8 cellular contexts compared by ENCODE assay signal in the genomic region with DNA sequence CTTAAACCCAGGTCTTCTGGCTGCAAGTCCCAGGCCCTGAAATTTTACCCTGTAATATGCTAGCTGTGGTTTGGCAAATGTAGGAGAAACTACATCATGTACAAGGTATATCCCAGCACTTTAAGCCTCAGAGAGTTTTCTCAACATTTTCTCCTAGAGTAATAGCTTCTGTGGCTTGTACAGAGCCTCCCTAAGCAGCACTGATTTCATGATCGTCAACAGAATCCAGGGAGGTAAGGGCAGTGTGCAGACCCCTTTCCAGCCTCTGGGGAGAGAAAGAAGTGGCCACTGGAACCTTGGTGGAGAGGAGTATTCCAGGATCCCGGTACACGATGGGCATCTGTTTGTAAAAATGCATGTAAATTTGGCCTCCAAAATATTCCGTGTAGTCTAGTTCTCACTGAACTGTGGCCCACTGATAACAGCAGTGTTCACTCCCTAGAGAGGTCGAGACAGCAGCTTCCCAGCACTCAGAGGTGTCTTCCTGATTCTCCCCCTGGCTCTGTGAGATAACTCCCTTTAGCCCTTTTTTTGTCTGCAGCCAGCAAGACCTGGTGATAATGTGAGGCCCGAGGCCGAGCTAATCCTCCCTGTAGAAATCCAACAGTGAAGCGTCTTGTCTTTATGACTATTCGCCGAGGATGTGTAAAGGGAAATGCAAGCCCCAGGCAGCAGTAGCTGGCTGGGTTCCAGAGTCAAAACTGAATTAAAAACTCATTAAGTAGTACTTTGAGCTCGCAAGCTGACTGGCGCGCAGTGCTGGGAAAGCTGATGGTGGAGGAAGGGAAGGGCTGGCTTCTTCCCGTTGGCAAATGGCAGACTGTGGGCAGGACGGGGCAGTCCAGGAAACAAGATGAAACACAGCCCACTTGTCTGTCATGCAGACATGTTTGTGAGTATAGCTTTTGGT. TPM values are rescaled to one million over a fixed set of nuclear protein-coding genes. Genes with fewer than 3 reads are reported as not detected.
DNase-seq lines count a peak whose midpoint lies in the region; ATAC-seq lines count a peak whose summit lies in the region.

No MANE protein-coding gene starts in this region.

- no peak overlapping the region for H2AK5ac ChIP-seq in mesenchymal stem cell (ENCODE audit: low read length, severe bottlenecking)

- DNase-seq in COLO668 (lab: John Stamatoyannopoulos, UW; ENCODE audit: unreplicated experiment) (peak; percentile 67), NCI-H226 (peak; percentile 56), dermis microvascular lymphatic vessel endothelial cell (ENCODE audit: low read depth in 2 of 2) (peak; percentile 67 to 88), mesenchymal stem cell (no peak), SW 1271 (lab: John Stamatoyannopoulos, UW) (no peak), CD1c-positive myeloid dendritic cell (ENCODE audit: extremely low spot score) (no peak)
- no peak for DNase-seq in activated naive CD4-positive, alpha-beta T cell treated with anti-CD3 and anti-CD28 coated beads, Interleukin-2, amount 50 U/mL, for 16 hours

- no peak overlapping the region for H2BK12ac ChIP-seq in mesenchymal stem cell (ENCODE audit: low read length in 2 of 2)

- no peaks in the 10 kb centered on the region for H3K27me3 ChIP-seq in mesenchymal stem cell (ENCODE audit: control insufficient read depth in 1 of 2, insufficient read depth in 1 of 2, low read length in 2 of 2)

- no peak overlapping the region for H3K4me2 ChIP-seq in mesenchymal stem cell (ENCODE audit: low read length, poor library complexity, severe bottlenecking)

- peak overlapping the region; percentile 66 for H3K9ac ChIP-seq in mesenchymal stem cell (ENCODE audit: low read length)

- no peak overlapping the region for H3K23ac ChIP-seq in mesenchymal stem cell (ENCODE audit: low read length in 2 of 2)

- H3K18ac ChIP-seq in mesenchymal stem cell (ENCODE audit: low read depth in 1 of 2, low read length in 2 of 2) = no peak overlapping the region

- H3K4me3 ChIP-seq in mesenchymal stem cell (ENCODE audit: insufficient read depth in 1 of 2, low read depth in 1 of 2, low read length in 2 of 2) = peak overlapping the region in 1 of 2 experiments; percentile 51

- H4K91ac ChIP-seq in mesenchymal stem cell (ENCODE audit: low read length) = no peak overlapping the region

- no peak overlapping the region for H2BK120ac ChIP-seq in mesenchymal stem cell (ENCODE audit: low read depth, low read length)

- peaks cover 11 to 31% of the 10 kb centered on the region in 2 experiments for H3K36me3 ChIP-seq in mesenchymal stem cell (ENCODE audit: control insufficient read depth in 1 of 2, insufficient read depth in 2 of 2, low read depth in 1 of 2, low read length in 2 of 2)

- peaks cover 23% of the 10 kb centered on the region for H3K79me1 ChIP-seq in mesenchymal stem cell (replicated peaks; ENCODE audit: low read length, poor library complexity, severe bottlenecking)

- H2BK15ac ChIP-seq in mesenchymal stem cell (ENCODE audit: low read depth, poor library complexity, severe bottlenecking) = no peak overlapping the region

- no peaks in the 10 kb centered on the region for H3K9me3 ChIP-seq in mesenchymal stem cell (ENCODE audit: control insufficient read depth, low read length)

- no peak for ATAC-seq in HG03571 (IDR thresholded peaks at IDR 0.05; ENCODE audit: unreplicated experiment)

- H3K14ac ChIP-seq in mesenchymal stem cell (ENCODE audit: low read length in 2 of 2) = no peak overlapping the region

- H2BK5ac ChIP-seq in mesenchymal stem cell (ENCODE audit: low read depth, low read length, poor library complexity, severe bottlenecking) = no peak overlapping the region

- no peak overlapping the region for H3K4ac ChIP-seq in mesenchymal stem cell (ENCODE audit: low read depth in 1 of 2, low read length in 2 of 2)

- no peaks in the 10 kb centered on the region for H3K4me1 ChIP-seq in mesenchymal stem cell (ENCODE audit: control insufficient read depth, insufficient read depth, low read depth, low read length)

- H4K8ac ChIP-seq in mesenchymal stem cell (ENCODE audit: low read length) = no peak overlapping the region

- WGBS in mesenchymal stem cell = 90% methylated on average over 14 of the region's 15 CpGs

- H2AFZ ChIP-seq in mesenchymal stem cell (ENCODE audit: low read depth, low read length) = no peak overlapping the region

- no peak overlapping the region for H3K27ac ChIP-seq in mesenchymal stem cell (ENCODE audit: low read length, poor library complexity, severe bottlenecking)

RNA-seq across cellular contexts. Expression of gene MAP1B, which starts 59.0 kb away (rescaled TPM):
- total RNA-seq in dermis microvascular lymphatic vessel endothelial cell = 39.3 and 40.0 TPM in 2 replicates
- 39.4 TPM for polyA plus RNA-seq in mesenchymal stem cell (2013, experiment 1 of 2)
- 35.3 TPM for polyA plus RNA-seq in mesenchymal stem cell (2013, experiment 2 of 2)

Comparison
In these comparisons a context has a peak if more than half of its experiments do, and no peak if none do; other contexts are left out.
1. DNase-seq: peak in COLO668 (single experiment), NCI-H226 (single experiment) and dermis microvascular lymphatic vessel endothelial cell (2 of 2); none in mesenchymal stem cell (single experiment), SW 1271 (0 of 2), CD1c-positive myeloid dendritic cell (single experiment) and activated naive CD4-positive, alpha-beta T cell treated with anti-CD3 and anti-CD28 coated beads, Interleukin-2, amount 50 U/mL, for 16 hours (single experiment).